In the genomic region with DNA sequence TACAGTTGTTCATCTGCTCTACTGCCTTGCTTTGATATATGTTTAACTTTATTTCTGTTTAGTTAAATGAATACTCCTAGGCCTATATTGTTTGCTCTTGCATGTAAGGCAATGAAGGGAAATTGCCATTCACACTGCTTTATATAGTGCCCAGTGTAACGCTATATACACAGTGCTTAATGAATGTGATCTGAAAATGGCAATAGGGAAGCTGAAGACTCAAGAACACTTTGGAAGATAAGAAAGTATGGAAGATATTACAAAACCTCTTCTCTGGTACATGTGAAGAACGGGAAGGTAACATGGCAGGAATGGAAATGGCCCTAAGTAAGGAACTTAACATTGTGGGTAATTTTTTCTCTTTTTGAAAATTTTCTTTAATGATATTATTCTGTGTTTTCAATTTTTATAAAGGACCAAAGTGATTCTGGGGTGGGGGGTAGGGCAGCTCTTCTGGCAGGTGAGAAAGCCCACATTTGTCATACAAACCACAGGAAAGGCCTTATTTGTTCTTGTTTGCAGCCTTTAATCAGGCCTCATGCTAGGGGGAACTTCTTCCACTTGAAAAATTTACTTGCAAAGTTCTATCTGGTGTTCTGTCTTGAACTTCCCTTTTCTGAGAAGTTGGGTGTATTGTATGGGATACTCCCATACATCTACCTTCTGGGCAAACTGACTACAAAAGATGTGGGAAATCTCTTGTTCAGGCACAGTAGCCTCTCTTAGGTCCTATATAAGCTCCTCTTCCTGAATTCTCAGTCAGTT, we compare ENCODE assay signal across 1 cellular context.
TF ChIP-seq lines count a peak whose summit lies in the region.

No MANE protein-coding gene starts in this region.

TF ChIP-seq in GM12878, 131 proteins besides CTCF, POLR2A, EP300 and RAD21 (continued from another document):
- TF ChIP-seq CREM (IDR thresholded peaks at IDR 0.05; ENCODE audit: low read depth), result peak; percentile 29; the same call in 1 of the 2 replicates
- TF ChIP-seq RELB (IDR thresholded peaks at IDR 0.05; ENCODE audit: low read depth), result peak; percentile 78
- 0 out of 2 replicates have a peak, but pooled peaks have one; percentile 49 for TF ChIP-seq BCL11A (IDR thresholded peaks at IDR 0.05; ENCODE audit: low read depth, low read length)
- TF ChIP-seq KLF5 (IDR thresholded peaks at IDR 0.05; ENCODE audit: partially characterized antibody), result no peak
- TF ChIP-seq YY1 (IDR thresholded peaks at IDR 0.05; ENCODE audit: low read depth, low read length), result no peak
- TF ChIP-seq BMI1 (IDR thresholded peaks at IDR 0.05; ENCODE audit: borderline replicate concordance), result 0 out of 2 replicates have a peak, but pooled peaks have one; percentile 15
- TF ChIP-seq WRNIP1 (IDR thresholded peaks at IDR 0.05; ENCODE audit: borderline replicate concordance, low read depth, low read length), result no peak
- no peak for TF ChIP-seq RBBP5 (conservative IDR thresholded peaks at IDR 0.05)
- no peak for TF ChIP-seq ATF3 (IDR thresholded peaks at IDR 0.05; ENCODE audit: borderline replicate concordance, extremely low read depth, low read depth, low read length)
- TF ChIP-seq SMC3 (IDR thresholded peaks at IDR 0.05; ENCODE audit: borderline replicate concordance, low read length), result peak; percentile 1; the same call in 1 of the 2 replicates
- no peak for TF ChIP-seq ZNF207 (IDR thresholded peaks at IDR 0.05; ENCODE audit: borderline replicate concordance)
- TF ChIP-seq ESRRA (IDR thresholded peaks at IDR 0.05; ENCODE audit: low read length), result no peak
- no peak for TF ChIP-seq TCF7 (IDR thresholded peaks at IDR 0.05; ENCODE audit: borderline replicate concordance)
- no peak for TF ChIP-seq HDGF (IDR thresholded peaks at IDR 0.05)
- 0 out of 2 replicates have a peak, but pooled peaks have one; percentile 47 for TF ChIP-seq TCF12 (IDR thresholded peaks at IDR 0.05; ENCODE audit: low read depth, low read length)
- peak; percentile 63 for TF ChIP-seq MTA2 (IDR thresholded peaks at IDR 0.05; ENCODE audit: low read depth)
- TF ChIP-seq MEF2A (IDR thresholded peaks at IDR 0.05; ENCODE audit: insufficient read depth, low read depth, low read length), result no peak
- TF ChIP-seq ZNF592 (IDR thresholded peaks at IDR 0.05), result no peak; the same call in 1 of the 2 replicates
- TF ChIP-seq CBFB (IDR thresholded peaks at IDR 0.05; ENCODE audit: low read depth), result no peak; the same call in 1 of the 2 replicates
- TF ChIP-seq RAD51 (IDR thresholded peaks at IDR 0.05), result no peak
- TF ChIP-seq RCOR1 (conservative IDR thresholded peaks at IDR 0.05; ENCODE audit: low read depth, low read length), result no peak
- no peak for TF ChIP-seq ZSCAN29 (IDR thresholded peaks at IDR 0.05)
- TF ChIP-seq CREB1 (IDR thresholded peaks at IDR 0.05; ENCODE audit: low read depth), result peak; percentile 57; the same call in 1 of the 2 replicates
- no peak for TF ChIP-seq ZBED1 (IDR thresholded peaks at IDR 0.05; ENCODE audit: borderline replicate concordance)
- TF ChIP-seq BHLHE40 (IDR thresholded peaks at IDR 0.05; ENCODE audit: borderline replicate concordance in 1 of 2, low read depth in 2 of 2, low read length in 1 of 2), result peak; percentile 75 to 79
- TF ChIP-seq PAX5 (IDR thresholded peaks at IDR 0.05; ENCODE audit: borderline replicate concordance, low read depth, low read length), result 0 out of 2 replicates have a peak, but pooled peaks have one; percentile 16
- no peak for TF ChIP-seq KDM1A (IDR thresholded peaks at IDR 0.05; ENCODE audit: borderline replicate concordance)
- peak; percentile 46 for TF ChIP-seq PBX3 (IDR thresholded peaks at IDR 0.05; ENCODE audit: insufficient replicate concordance, low read depth, low read length)
- no peak for TF ChIP-seq JUNB (IDR thresholded peaks at IDR 0.05)
- TF ChIP-seq SKIL (IDR thresholded peaks at IDR 0.05; ENCODE audit: low read depth, poor library complexity, severe bottlenecking), result peak; percentile 45
- TF ChIP-seq, protein P1, sequence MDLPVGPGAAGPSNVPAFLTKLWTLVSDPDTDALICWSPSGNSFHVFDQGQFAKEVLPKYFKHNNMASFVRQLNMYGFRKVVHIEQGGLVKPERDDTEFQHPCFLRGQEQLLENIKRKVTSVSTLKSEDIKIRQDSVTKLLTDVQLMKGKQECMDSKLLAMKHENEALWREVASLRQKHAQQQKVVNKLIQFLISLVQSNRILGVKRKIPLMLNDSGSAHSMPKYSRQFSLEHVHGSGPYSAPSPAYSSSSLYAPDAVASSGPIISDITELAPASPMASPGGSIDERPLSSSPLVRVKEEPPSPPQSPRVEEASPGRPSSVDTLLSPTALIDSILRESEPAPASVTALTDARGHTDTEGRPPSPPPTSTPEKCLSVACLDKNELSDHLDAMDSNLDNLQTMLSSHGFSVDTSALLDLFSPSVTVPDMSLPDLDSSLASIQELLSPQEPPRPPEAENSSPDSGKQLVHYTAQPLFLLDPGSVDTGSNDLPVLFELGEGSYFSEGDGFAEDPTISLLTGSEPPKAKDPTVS (IDR thresholded peaks at IDR 0.05; ENCODE audit: low read depth, low read length), result no peak
- peak; percentile 52 for TF ChIP-seq MEF2B (IDR thresholded peaks at IDR 0.05; ENCODE audit: partially characterized antibody, poor library complexity, severe bottlenecking)
- TF ChIP-seq NFYA (IDR thresholded peaks at IDR 0.05; ENCODE audit: borderline replicate concordance, low read depth, low read length), result no peak
- TF ChIP-seq EGR1 (IDR thresholded peaks at IDR 0.05; ENCODE audit: borderline replicate concordance in 1 of 2, low read depth in 2 of 2, low read length in 2 of 2), result no peak
- TF ChIP-seq SREBF2 (IDR thresholded peaks at IDR 0.05; ENCODE audit: low read length), result no peak
- TF ChIP-seq IRF3 (IDR thresholded peaks at IDR 0.05), result no peak
- no peak for TF ChIP-seq GABPA (IDR thresholded peaks at IDR 0.05; ENCODE audit: low read depth)
- no peak for TF ChIP-seq HDAC2 (IDR thresholded peaks at IDR 0.05)
- TF ChIP-seq BRCA1 (IDR thresholded peaks at IDR 0.05; ENCODE audit: low read depth, low read length), result no peak
- no peak for TF ChIP-seq SMAD1 (IDR thresholded peaks at IDR 0.05; ENCODE audit: low read depth, partially characterized antibody)
